ENCODE assay signal across 1 cellular context in the genomic region with DNA sequence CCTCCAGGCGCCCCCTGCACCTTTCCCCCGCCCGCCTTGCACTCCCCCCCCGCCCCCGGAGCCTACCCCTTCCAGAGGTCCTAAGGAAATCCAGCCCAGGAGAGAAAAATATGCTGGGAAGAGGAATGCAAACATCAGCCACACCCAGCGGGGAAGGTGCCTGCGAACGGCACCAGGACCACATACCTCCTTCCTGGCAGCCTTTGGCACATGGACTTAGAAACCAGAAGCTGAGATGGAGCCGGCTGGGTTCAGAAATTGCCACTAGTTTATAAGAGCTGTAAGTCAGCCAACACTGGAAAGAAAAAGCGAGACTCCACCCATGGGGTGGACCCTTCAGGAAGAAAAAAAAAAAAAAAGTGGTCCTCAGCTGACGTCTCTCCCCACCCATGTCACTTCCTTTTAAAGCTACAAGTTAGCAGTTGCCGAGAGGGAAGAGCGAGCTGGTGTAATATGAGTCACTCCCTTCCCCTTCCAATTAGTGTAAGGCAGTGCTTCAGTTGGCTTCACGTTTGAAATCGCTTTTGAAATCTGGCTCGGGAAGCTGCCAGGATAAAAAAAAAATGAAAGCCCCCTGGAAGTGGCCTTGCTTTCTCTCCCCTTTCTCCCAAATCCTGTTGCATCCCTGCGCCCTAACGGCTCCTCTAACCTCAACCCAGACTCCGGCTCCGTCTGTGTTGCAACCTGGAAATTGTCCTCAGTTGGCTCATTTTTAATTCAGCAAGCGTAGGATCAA.
A peak's percentile ranks its signal among the peaks of the same experiment; 100 is the strongest.
TF ChIP-seq lines count a peak whose summit lies in the region.

AGPAT4 (minus strand) TSS at position 310 of the 736 bp plus-strand sequence. CDS start 41,848 bp downstream, outside the sequence.

TF ChIP-seq in SK-N-SH, 30 proteins besides CTCF, POLR2A, EP300 and RAD21 (continued from another document):
- TF ChIP-seq REST (IDR thresholded peaks at IDR 0.05; ENCODE audit: low read depth, low read length) (peak; percentile 73), TAF1 (IDR thresholded peaks at IDR 0.05; ENCODE audit: borderline replicate concordance, low read depth, low read length) (peak; percentile 100), USF1 (IDR thresholded peaks at IDR 0.05; ENCODE audit: borderline replicate concordance, low read depth) (peak; percentile 38; the same call in 1 of the 2 replicates), SMC3 (IDR thresholded peaks at IDR 0.05; ENCODE audit: low read depth, low read length) (no peak), NFIC (IDR thresholded peaks at IDR 0.05; ENCODE audit: borderline replicate concordance) (peak; percentile 26; the same call in 1 of the 2 replicates), RXRA (IDR thresholded peaks at IDR 0.05; ENCODE audit: borderline replicate concordance, low read depth) (no peak), NRF1 (IDR thresholded peaks at IDR 0.05; ENCODE audit: low read depth, low read length) (no peak), MEF2A (IDR thresholded peaks at IDR 0.05; ENCODE audit: borderline replicate concordance, low read depth) (no peak), TCF12 (IDR thresholded peaks at IDR 0.05) (peak; percentile 42; the same call in 1 of the 2 replicates)
- TF ChIP-seq, protein P1, sequence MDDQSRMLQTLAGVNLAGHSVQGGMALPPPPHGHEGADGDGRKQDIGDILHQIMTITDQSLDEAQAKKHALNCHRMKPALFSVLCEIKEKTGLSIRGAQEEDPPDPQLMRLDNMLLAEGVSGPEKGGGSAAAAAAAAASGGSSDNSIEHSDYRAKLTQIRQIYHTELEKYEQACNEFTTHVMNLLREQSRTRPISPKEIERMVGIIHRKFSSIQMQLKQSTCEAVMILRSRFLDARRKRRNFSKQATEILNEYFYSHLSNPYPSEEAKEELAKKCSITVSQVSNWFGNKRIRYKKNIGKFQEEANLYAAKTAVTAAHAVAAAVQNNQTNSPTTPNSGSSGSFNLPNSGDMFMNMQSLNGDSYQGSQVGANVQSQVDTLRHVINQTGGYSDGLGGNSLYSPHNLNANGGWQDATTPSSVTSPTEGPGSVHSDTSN (IDR thresholded peaks at IDR 0.05): peak; percentile 63
- TF ChIP-seq, protein P2, sequence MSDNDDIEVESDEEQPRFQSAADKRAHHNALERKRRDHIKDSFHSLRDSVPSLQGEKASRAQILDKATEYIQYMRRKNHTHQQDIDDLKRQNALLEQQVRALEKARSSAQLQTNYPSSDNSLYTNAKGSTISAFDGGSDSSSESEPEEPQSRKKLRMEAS (IDR thresholded peaks at IDR 0.05; ENCODE audit: low read depth): peak; percentile 55; the same call in 1 of the 2 replicates
